Comparison of ENCODE assay signal across 8 cellular contexts in genomic region chr1:52403566-52404115, GRCh38. TPM values are rescaled to one million over a fixed set of nuclear protein-coding genes. Genes with fewer than 3 reads are reported as not detected.
DNase-seq lines count a peak whose midpoint lies in the region; ATAC-seq and TF ChIP-seq lines count a peak whose summit lies in the region.

No MANE protein-coding gene starts in this region.

- no peaks in the 10 kb centered on the region for H3K9me3 ChIP-seq in CD8-positive, alpha-beta memory T cell (ENCODE audit: low read length)
- H3K9me3 ChIP-seq in OCI-LY1 (ENCODE audit: low read length), result no peaks in the 10 kb centered on the region

- peaks cover 13% of the 10 kb centered on the region for H3K36me3 ChIP-seq in CD8-positive, alpha-beta memory T cell (ENCODE audit: insufficient read depth, low read length)
- peaks cover 56% of the 10 kb centered on the region for H3K36me3 ChIP-seq in OCI-LY1 (ENCODE audit: insufficient read depth, low read length)

- H2AFZ ChIP-seq in OCI-LY1 (ENCODE audit: low read length), result peak overlapping the region; percentile 12; the same call in 1 of the 2 replicates

- peaks cover 34 to 47% (median 40%) of the 10 kb centered on the region in 3 donors for H3K4me1 Mint-ChIP-seq in CD8-positive, alpha-beta memory T cell
- peaks cover 42% of the 10 kb centered on the region for H3K4me1 Mint-ChIP-seq in activated T-helper 2 cell treated with anti-CD3 and anti-CD28 coated beads, Interferon-gamma antibody, Interleukin-2, Interleukin-4, amounts not matched to agents 10 μg/mL and 5 μg/mL and 100 μg/mL, durations not matched to agents 14 hours and 24 hours and 36 hours (ENCODE audit: low read depth)

- H4K20me1 ChIP-seq in OCI-LY1 (ENCODE audit: insufficient read depth, low read length), result no peaks in the 10 kb centered on the region

- no peaks in the 10 kb centered on the region for H3K9me3 Mint-ChIP-seq in CD8-positive, alpha-beta memory T cell
- H3K9me3 Mint-ChIP-seq in activated T-helper 2 cell treated with anti-CD3 and anti-CD28 coated beads, Interferon-gamma antibody, Interleukin-2, Interleukin-4, amounts not matched to agents 10 μg/mL and 5 μg/mL and 100 μg/mL, durations not matched to agents 14 hours and 24 hours and 36 hours, result no peaks in the 10 kb centered on the region

- ATAC-seq in GM19351 (IDR thresholded peaks at IDR 0.05; ENCODE audit: unreplicated experiment) (peak; percentile 47), HG03439 (IDR thresholded peaks at IDR 0.05; ENCODE audit: unreplicated experiment) (peak; percentile 46)

- CTCF ChIA-PET in CD8-positive, alpha-beta memory T cell (lab: Charles Lee), result interaction anchor here (0.8 to 2.6 kb wide), 6 partner anchors 11 to 282 kb away, joined by 3 to 12 read pairs (median 3); no protein-coding TSS in a partner anchor

- no peak for TF ChIP-seq CTCF in OCI-LY1 (IDR thresholded peaks at IDR 0.05; ENCODE audit: low read length)

- peaks cover 42% of the 10 kb centered on the region for H3K79me2 ChIP-seq in OCI-LY1 (ENCODE audit: insufficient read depth, low read length)

- peaks cover 18% of the 10 kb centered on the region for H3K4me1 ChIP-seq in CD8-positive, alpha-beta memory T cell (ENCODE audit: insufficient read depth, low read length)
- peaks cover 30% of the 10 kb centered on the region for H3K4me1 ChIP-seq in OCI-LY1 (ENCODE audit: insufficient read depth, low read length, severe bottlenecking)

- H3K27ac ChIP-seq in CD8-positive, alpha-beta memory T cell (ENCODE audit: low read depth, low read length), result peak overlapping the region; percentile 98
- peak overlapping the region; percentile 86 for H3K27ac ChIP-seq in OCI-LY1 (ENCODE audit: low read depth, low read length, poor library complexity, severe bottlenecking)

- H3K4me2 ChIP-seq in OCI-LY1 (ENCODE audit: low read length), result peak overlapping the region; percentile 97

- H3K27me3 ChIP-seq in CD8-positive, alpha-beta memory T cell (ENCODE audit: insufficient read depth, low read length, poor library complexity, severe bottlenecking), result no peaks in the 10 kb centered on the region
- H3K27me3 ChIP-seq in OCI-LY1 (ENCODE audit: insufficient read depth, low read length), result no peaks in the 10 kb centered on the region

- H3K27ac Mint-ChIP-seq in CD8-positive, alpha-beta memory T cell, result peak overlapping the region; percentile 69 to 100 (median 98)
- H3K27ac Mint-ChIP-seq in activated T-helper 2 cell treated with anti-CD3 and anti-CD28 coated beads, Interferon-gamma antibody, Interleukin-2, Interleukin-4, amounts not matched to agents 10 μg/mL and 5 μg/mL and 100 μg/mL, durations not matched to agents 14 hours and 24 hours and 36 hours, result peak overlapping the region; percentile 97

- peak overlapping the region; percentile 99 for H3K9ac ChIP-seq in OCI-LY1 (ENCODE audit: low read length)

- H3K27me3 Mint-ChIP-seq in CD8-positive, alpha-beta memory T cell, result peaks cover 0 to 2% of the 10 kb centered on the region in 2 donors
- H3K27me3 Mint-ChIP-seq in activated T-helper 2 cell treated with anti-CD3 and anti-CD28 coated beads, Interferon-gamma antibody, Interleukin-2, Interleukin-4, amounts not matched to agents 10 μg/mL and 5 μg/mL and 100 μg/mL, durations not matched to agents 14 hours and 24 hours and 36 hours (ENCODE audit: low read depth), result no peaks in the 10 kb centered on the region

- POLR2A ChIA-PET in CD8-positive, alpha-beta memory T cell (lab: Charles Lee), result interaction anchor here (0.6 to 2.9 kb wide), 11 partner anchors 13 to 370 kb away, joined by 3 to 24 read pairs (median 5); partner anchors contain the start of genes CC2D1B, KTI12 and TUT4

- H3F3A ChIP-seq in OCI-LY1 (ENCODE audit: insufficient read depth, low read length), result no peaks in the 10 kb centered on the region

- peak overlapping the region; percentile 99 for H3K4me3 ChIP-seq in CD8-positive, alpha-beta memory T cell (ENCODE audit: low read length)
- H3K4me3 ChIP-seq in OCI-LY1 (ENCODE audit: low read depth, low read length, poor library complexity, severe bottlenecking), result peak overlapping the region; percentile 97

- peak; percentile 19 to 74 (median 40) for DNase-seq in CD8-positive, alpha-beta memory T cell
- DNase-seq in activated T-helper 2 cell treated with anti-CD3 and anti-CD28 coated beads, Interferon-gamma antibody, Interleukin-2, Interleukin-4, amounts not matched to agents 10 μg/mL and 5 μg/mL and 100 μg/mL, durations not matched to agents 14 hours and 24 hours and 36 hours (ENCODE audit: low spot score), result peak; percentile 73
- DNase-seq in germinal center (ENCODE audit: low spot score), result peak; percentile 54
- DNase-seq in renal cortical epithelial cell (ENCODE audit: low read depth), result peak; percentile 70
- no peak for DNase-seq in NCI-H2107 (lab: John Stamatoyannopoulos, UW)

- peaks cover 1 to 40% (median 9%) of the 10 kb centered on the region in 3 donors for H3K36me3 Mint-ChIP-seq in CD8-positive, alpha-beta memory T cell
- H3K36me3 Mint-ChIP-seq in activated T-helper 2 cell treated with anti-CD3 and anti-CD28 coated beads, Interferon-gamma antibody, Interleukin-2, Interleukin-4, amounts not matched to agents 10 μg/mL and 5 μg/mL and 100 μg/mL, durations not matched to agents 14 hours and 24 hours and 36 hours (ENCODE audit: low read depth), result peaks cover 70% of the 10 kb centered on the region

- intact Hi-C loops in activated T-helper 2 cell treated with anti-CD3 and anti-CD28 coated beads, Interferon-gamma antibody, Interleukin-2, Interleukin-4, amounts not matched to agents 10 μg/mL and 5 μg/mL and 100 μg/mL, durations not matched to agents 14 hours and 24 hours and 36 hours (cut with micrococcal nuclease), result loop anchor here (1.0 to 10.0 kb wide), 7 partner anchors 21 to 525 kb away; partner anchors contain the start of genes BTF3L4, CC2D1B, NRDC and TXNDC12

- H3K9me2 ChIP-seq in OCI-LY1 (ENCODE audit: low read depth, low read length), result no peaks in the 10 kb centered on the region

- H3K4me3 Mint-ChIP-seq in CD8-positive, alpha-beta memory T cell, result peak overlapping the region; percentile 98 to 100 (median 99)
- peak overlapping the region; percentile 98 for H3K4me3 Mint-ChIP-seq in activated T-helper 2 cell treated with anti-CD3 and anti-CD28 coated beads, Interferon-gamma antibody, Interleukin-2, Interleukin-4, amounts not matched to agents 10 μg/mL and 5 μg/mL and 100 μg/mL, durations not matched to agents 14 hours and 24 hours and 36 hours (ENCODE audit: low read depth)

RNA-seq across cellular contexts. Expression of gene ORC1, which starts 0.6 kb away (rescaled TPM):
- 10 to 100 TPM; 39.8 to 40.6 TPM for total RNA-seq in CD8-positive, alpha-beta memory T cell
- polyA plus RNA-seq in CD8-positive, alpha-beta memory T cell, result 0.55 TPM
- 36.2 and 38.9 TPM in 2 replicates for total RNA-seq in activated T-helper 2 cell treated with anti-CD3 and anti-CD28 coated beads, Interferon-gamma antibody, Interleukin-2, Interleukin-4, amounts not matched to agents 10 μg/mL and 5 μg/mL and 100 μg/mL, durations not matched to agents 14 hours and 24 hours and 36 hours
- 0.45 and 3.8 TPM in 2 replicates for total RNA-seq in renal cortical epithelial cell

RNA-seq across cellular contexts. Expression of gene PRPF38A, which starts 0.8 kb away (rescaled TPM):
- 100 to 1,000 TPM; 123 to 126 TPM for total RNA-seq in CD8-positive, alpha-beta memory T cell
- 46.4 TPM for polyA plus RNA-seq in CD8-positive, alpha-beta memory T cell
- total RNA-seq in activated T-helper 2 cell treated with anti-CD3 and anti-CD28 coated beads, Interferon-gamma antibody, Interleukin-2, Interleukin-4, amounts not matched to agents 10 μg/mL and 5 μg/mL and 100 μg/mL, durations not matched to agents 14 hours and 24 hours and 36 hours, result 96.6 and 98.1 TPM in 2 replicates
- 5.4 and 14.1 TPM in 2 replicates for total RNA-seq in renal cortical epithelial cell

RNA-seq across cellular contexts. Expression of gene CC2D1B, which starts 37.6 kb away (rescaled TPM):
- total RNA-seq in CD8-positive, alpha-beta memory T cell, result 10 to 100 TPM; 46.2 to 47.8 TPM
- 11.0 TPM for polyA plus RNA-seq in CD8-positive, alpha-beta memory T cell
- total RNA-seq in activated T-helper 2 cell treated with anti-CD3 and anti-CD28 coated beads, Interferon-gamma antibody, Interleukin-2, Interleukin-4, amounts not matched to agents 10 μg/mL and 5 μg/mL and 100 μg/mL, durations not matched to agents 14 hours and 24 hours and 36 hours, result 36.0 and 38.1 TPM in 2 replicates
- 33.5 and 35.3 TPM in 2 replicates for total RNA-seq in renal cortical epithelial cell
